Comparison of ENCODE assay signal across 9 cellular contexts in genomic region chrX:136130931-136131843, GRCh38. TPM values are rescaled to one million over a fixed set of nuclear protein-coding genes. Genes with fewer than 3 reads are reported as not detected.
DNase-seq lines count a peak whose midpoint lies in the region; ATAC-seq and TF ChIP-seq lines count a peak whose summit lies in the region.
"Had no signal": no experiment of that assay in that cellular context is flagged by ENCODE, and none has a peak within 500 bp of the region (broad histone marks: within the 10 kb centered on the region; RNA-seq: fewer than 3 reads in every experiment).

No MANE protein-coding gene starts in this region.

- CTCF ChIA-PET in AG04450 (lab: Charles Lee), result interaction anchor here (1.5 kb wide), 1 partner anchor 75 kb away, joined by 3 read pairs; no protein-coding TSS in a partner anchor
- CTCF ChIA-PET in activated CD4-positive, alpha-beta memory T cell treated with anti-CD3 and anti-CD28 coated beads for 36 hours (lab: Charles Lee), result interaction anchor here (0.6 to 1.1 kb wide), 2 partner anchors 31 to 581 kb away, joined by 3 to 4 read pairs; no protein-coding TSS in a partner anchor

- ATAC-seq in GM21526 (IDR thresholded peaks at IDR 0.05; ENCODE audit: low FRiP score, unreplicated experiment) (no peak), HG02981 (IDR thresholded peaks at IDR 0.05; ENCODE audit: unreplicated experiment) (no peak)

- peaks cover 10% of the 10 kb centered on the region for H3K4me1 Mint-ChIP-seq in activated CD4-positive, alpha-beta memory T cell treated with anti-CD3 and anti-CD28 coated beads for 36 hours (ENCODE audit: low read depth)

- intact Hi-C loops in activated CD4-positive, alpha-beta memory T cell treated with anti-CD3 and anti-CD28 coated beads for 36 hours (cut with micrococcal nuclease), result loop anchor here (1.0 to 5.0 kb wide), 3 partner anchors 16 to 72 kb away; partner anchors contain the start of gene FHL1

- no peaks in the 10 kb centered on the region for H3K27me3 ChIP-seq in AG04450 (ENCODE audit: control insufficient read depth, insufficient read depth, low read length)

- H3K4me3 ChIP-seq in AG04450 (ENCODE audit: low read depth, low read length) (no peak overlapping the region), fibroblast of villous mesenchyme (ENCODE audit: low read depth, low read length) (no peak overlapping the region)

- no peaks in the 10 kb centered on the region; the same call in 1 of the 2 replicates for H3K9me3 ChIP-seq in AG04450 (ENCODE audit: control insufficient read depth, insufficient read depth, low read length)

- no peaks in the 10 kb centered on the region for H3K27me3 Mint-ChIP-seq in activated CD4-positive, alpha-beta memory T cell treated with anti-CD3 and anti-CD28 coated beads for 36 hours

- no peak overlapping the region for H3K4me3 Mint-ChIP-seq in activated CD4-positive, alpha-beta memory T cell treated with anti-CD3 and anti-CD28 coated beads for 36 hours

- no peaks in the 10 kb centered on the region for H3K9me3 Mint-ChIP-seq in activated CD4-positive, alpha-beta memory T cell treated with anti-CD3 and anti-CD28 coated beads for 36 hours

- H3K36me3 Mint-ChIP-seq in activated CD4-positive, alpha-beta memory T cell treated with anti-CD3 and anti-CD28 coated beads for 36 hours, result no peaks in the 10 kb centered on the region

- POLR2A ChIA-PET in AG04450 (lab: Yijun Ruan, JAX), result no interaction called here
- POLR2A ChIA-PET in activated CD4-positive, alpha-beta memory T cell treated with anti-CD3 and anti-CD28 coated beads for 36 hours (lab: Charles Lee), result interaction anchor here (0.5 to 1.3 kb wide), 2 partner anchors 15 to 606 kb away, joined by 3 to 5 read pairs; no protein-coding TSS in a partner anchor

- TF ChIP-seq CTCF in AG04450 (IDR thresholded peaks at IDR 0.05; ENCODE audit: low read depth, low read length) (no peak), fibroblast of villous mesenchyme (IDR thresholded peaks at IDR 0.05; ENCODE audit: insufficient read depth, low read depth, low read length) (no peak)

- DNase-seq in AG04450 (ENCODE audit: low read depth, low spot score), result peak; percentile 16
- peak; percentile 44 for DNase-seq in HPDE6-E6E7 (ENCODE audit: extremely low spot score)
- DNase-seq in activated CD4-positive, alpha-beta memory T cell treated with anti-CD3 and anti-CD28 coated beads for 36 hours, result peak; percentile 35
- peak; percentile 88 for DNase-seq in fibroblast of villous mesenchyme (ENCODE audit: low read depth)
- DNase-seq in NCI-H1436 treated with DMSO at 0.1 percent for 48 hours (lab: John Stamatoyannopoulos, UW), result no peak
- DNase-seq in DMS153 treated with DMSO at 0.1 percent for 48 hours (lab: John Stamatoyannopoulos, UW; ENCODE audit: unreplicated experiment), result no peak
- DNase-seq: NCI-H2081 had no signal

- peak overlapping the region; percentile 91 for H3K27ac Mint-ChIP-seq in activated CD4-positive, alpha-beta memory T cell treated with anti-CD3 and anti-CD28 coated beads for 36 hours

- peak overlapping the region; percentile 39 for H3K27ac ChIP-seq in AG04450 (ENCODE audit: low read depth, low read length)

RNA-seq across cellular contexts. Expression of gene FHL1, which starts 16.1 kb away (rescaled TPM):
- polyA plus RNA-seq in AG04450 (2011; rRNA removed), result 144 and 158 TPM in 2 replicates
- 107 and 120 TPM in 2 replicates for polyA minus RNA-seq in AG04450 (2011; rRNA and poly(A)+ RNA removed)
- total RNA-seq in activated CD4-positive, alpha-beta memory T cell treated with anti-CD3 and anti-CD28 coated beads for 36 hours, result 10 to 100 TPM; 33.9 to 37.5 TPM
- 69.6 and 104 TPM in 2 replicates for total RNA-seq in fibroblast of villous mesenchyme

Comparison
In these comparisons a context has a peak if more than half of its experiments do, and no peak if none do; other contexts are left out.
1. DNase-seq: peak in AG04450 (single experiment), HPDE6-E6E7 (single experiment), activated CD4-positive, alpha-beta memory T cell treated with anti-CD3 and anti-CD28 coated beads for 36 hours (single experiment) and fibroblast of villous mesenchyme (single experiment); none in NCI-H1436 treated with DMSO at 0.1 percent for 48 hours (single experiment) and DMS153 treated with DMSO at 0.1 percent for 48 hours (single experiment).